9 cellular contexts compared by ENCODE assay signal in the genomic region with DNA sequence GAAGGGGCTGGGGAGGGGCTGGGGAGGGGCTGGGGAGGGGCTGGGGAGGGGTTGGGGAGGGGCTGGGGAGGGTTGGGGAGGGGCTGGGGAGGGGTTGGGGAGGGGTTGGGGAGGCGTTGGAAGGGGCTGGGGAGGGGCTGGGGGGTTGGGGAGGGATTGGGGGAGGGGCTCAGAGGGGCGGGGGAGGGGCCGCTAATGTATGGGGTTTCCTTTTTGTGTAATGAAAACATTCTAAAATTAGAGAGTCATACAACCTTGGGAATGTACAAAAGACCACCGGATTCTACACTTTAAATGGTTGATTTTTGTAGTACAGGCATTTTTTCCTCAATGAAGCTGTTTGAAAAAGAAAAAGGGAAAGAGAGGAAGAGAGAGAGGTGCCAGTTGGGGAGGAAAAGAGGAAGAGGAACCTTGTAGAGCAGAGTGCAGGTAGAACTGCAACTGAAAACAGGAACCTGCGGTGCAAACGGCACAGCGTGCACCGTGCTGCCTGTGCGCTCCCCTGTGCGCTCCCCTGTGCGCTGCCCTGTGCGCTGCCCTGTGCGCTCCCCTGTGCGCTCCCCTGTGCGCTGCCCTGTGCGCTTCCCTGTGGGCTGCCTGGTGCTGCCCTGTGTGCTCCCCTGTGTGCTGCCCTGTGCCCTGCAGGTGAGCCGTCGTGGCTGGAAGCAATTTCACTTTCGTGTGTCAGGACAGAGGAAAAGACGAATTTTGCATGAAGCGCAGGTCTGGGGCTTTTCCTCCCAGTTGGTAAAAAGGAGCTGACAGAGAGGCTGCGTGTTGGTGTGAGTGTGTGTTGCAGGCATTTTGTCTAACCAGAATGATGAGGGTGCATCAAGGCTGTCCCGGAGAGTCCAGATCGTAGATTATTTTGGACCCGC. TPM values are rescaled to one million over a fixed set of nuclear protein-coding genes. Genes with fewer than 3 reads are reported as not detected.
DNase-seq lines count a peak whose midpoint lies in the region; ATAC-seq, FAIRE-seq and TF ChIP-seq lines count a peak whose summit lies in the region.
"Had no signal": no experiment of that assay in that cellular context is flagged by ENCODE, and none has a peak within 500 bp of the region (broad histone marks: within the 10 kb centered on the region; RNA-seq: fewer than 3 reads in every experiment).

No MANE protein-coding gene starts in this region.

- WGBS in A549 (ENCODE audit: missing lambda C conversion rate): 52% methylated on average over 24 of the region's 25 CpGs

- H3K4me3 ChIP-seq in A549: no peak overlapping the region
- peak overlapping the region; percentile 25 for H3K4me3 ChIP-seq in thoracic aorta
- H3K4me3 ChIP-seq: suprapubic skin had no signal

- no peaks in the 10 kb centered on the region for H3K9me3 ChIP-seq in A549
- no peaks in the 10 kb centered on the region for H3K9me3 ChIP-seq in thoracic aorta
- H3K9me3 ChIP-seq: suprapubic skin had no signal

- H3K4me1 ChIP-seq in A549 (0 out of 3 replicates have a peak, but pooled peaks cover 3% of the 10 kb centered on the region), thoracic aorta (ENCODE audit: control insufficient read depth in 1 of 2, low read depth in 2 of 2) (peaks cover 0 to 14% of the 10 kb centered on the region in 2 donors)

- H3K36me3 ChIP-seq in thoracic aorta: no peaks in the 10 kb centered on the region
- H3K36me3 ChIP-seq: suprapubic skin had no signal

- TF ChIP-seq CTCF in A549 (IDR thresholded peaks at IDR 0.05): no peak
- no peak for TF ChIP-seq CTCF in thoracic aorta (IDR thresholded peaks at IDR 0.05)

- FAIRE-seq in A549 (lab: Jason Lieb, UNC): no peak
- no peak for FAIRE-seq in H54 (lab: Jason Lieb, UNC)

- ATAC-seq in A549: peak; percentile 75
- peak; percentile 92 for ATAC-seq in GM19351 (IDR thresholded peaks at IDR 0.05; ENCODE audit: unreplicated experiment)
- no peak for ATAC-seq in thoracic aorta (ENCODE audit: insufficient number of reproducible peaks, low FRiP score, low read depth)

- DNase-seq in A549 (ENCODE audit: low read depth in 1 of 2, low spot score in 1 of 2) (peak in 1 of 2 experiments; percentile 42), KBM-7 (peak; percentile 97), cerebellar cortex (ENCODE audit: low spot score) (peak; percentile 54), thoracic aorta (ENCODE audit: low spot score) (no peak), NCI-H524 treated with DMSO at 0.1 percent for 48 hours (lab: John Stamatoyannopoulos, UW) (no peak), H54 (ENCODE audit: insufficient read length, low spot score) (no peak), glomerular visceral epithelial cell (ENCODE audit: extremely low spot score) (no peak)

- CTCF ChIA-PET in A549 (lab: Yijun Ruan, JAX): no interaction called here

- in situ Hi-C loops in KBM-7 (cut with MboI; ENCODE audit: low pct_unique_long_range_greater_than_20kb, low sequenced_read_pairs): no loop called here

- H3K27me3 ChIP-seq in thoracic aorta (replicated peaks; ENCODE audit: insufficient read depth): no peaks in the 10 kb centered on the region

- TF ChIP-seq POLR2A in A549 (IDR thresholded peaks at IDR 0.05; ENCODE audit: low read length): no peak
- no peak for TF ChIP-seq POLR2A in H54 (IDR thresholded peaks at IDR 0.05; ENCODE audit: low read depth, low read length)

- TF ChIP-seq RAD21 in A549 (conservative IDR thresholded peaks at IDR 0.05 in 1 of 2, IDR thresholded peaks at IDR 0.05 in 1 of 2): no peak

- POLR2A ChIA-PET in A549 (lab: Yijun Ruan, JAX): no interaction called here

- H3K27ac ChIP-seq in A549 (no peak overlapping the region), thoracic aorta (no peak overlapping the region)
- H3K27ac ChIP-seq: suprapubic skin had no signal

- H3K4me2 ChIP-seq in A549: peak overlapping the region; percentile 39; the same call in 1 of the 3 replicates

- TF ChIP-seq EP300 in A549 (IDR thresholded peaks at IDR 0.05): no peak

TF ChIP-seq in A549, 52 proteins besides CTCF, POLR2A, EP300 and RAD21:
- TF ChIP-seq HDAC2 (IDR thresholded peaks at IDR 0.05) (no peak), JUNB (IDR thresholded peaks at IDR 0.05) (no peak), GATA3 (IDR thresholded peaks at IDR 0.05; ENCODE audit: borderline replicate concordance) (no peak), ZC3H11A (IDR thresholded peaks at IDR 0.05) (no peak), SREBF2 (IDR thresholded peaks at IDR 0.05) (no peak), MYC (IDR thresholded peaks at IDR 0.05; ENCODE audit: borderline replicate concordance, low read length) (no peak)
- TF ChIP-seq, protein P1, sequence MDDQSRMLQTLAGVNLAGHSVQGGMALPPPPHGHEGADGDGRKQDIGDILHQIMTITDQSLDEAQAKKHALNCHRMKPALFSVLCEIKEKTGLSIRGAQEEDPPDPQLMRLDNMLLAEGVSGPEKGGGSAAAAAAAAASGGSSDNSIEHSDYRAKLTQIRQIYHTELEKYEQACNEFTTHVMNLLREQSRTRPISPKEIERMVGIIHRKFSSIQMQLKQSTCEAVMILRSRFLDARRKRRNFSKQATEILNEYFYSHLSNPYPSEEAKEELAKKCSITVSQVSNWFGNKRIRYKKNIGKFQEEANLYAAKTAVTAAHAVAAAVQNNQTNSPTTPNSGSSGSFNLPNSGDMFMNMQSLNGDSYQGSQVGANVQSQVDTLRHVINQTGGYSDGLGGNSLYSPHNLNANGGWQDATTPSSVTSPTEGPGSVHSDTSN (IDR thresholded peaks at IDR 0.05): no peak
- TF ChIP-seq, protein P2, sequence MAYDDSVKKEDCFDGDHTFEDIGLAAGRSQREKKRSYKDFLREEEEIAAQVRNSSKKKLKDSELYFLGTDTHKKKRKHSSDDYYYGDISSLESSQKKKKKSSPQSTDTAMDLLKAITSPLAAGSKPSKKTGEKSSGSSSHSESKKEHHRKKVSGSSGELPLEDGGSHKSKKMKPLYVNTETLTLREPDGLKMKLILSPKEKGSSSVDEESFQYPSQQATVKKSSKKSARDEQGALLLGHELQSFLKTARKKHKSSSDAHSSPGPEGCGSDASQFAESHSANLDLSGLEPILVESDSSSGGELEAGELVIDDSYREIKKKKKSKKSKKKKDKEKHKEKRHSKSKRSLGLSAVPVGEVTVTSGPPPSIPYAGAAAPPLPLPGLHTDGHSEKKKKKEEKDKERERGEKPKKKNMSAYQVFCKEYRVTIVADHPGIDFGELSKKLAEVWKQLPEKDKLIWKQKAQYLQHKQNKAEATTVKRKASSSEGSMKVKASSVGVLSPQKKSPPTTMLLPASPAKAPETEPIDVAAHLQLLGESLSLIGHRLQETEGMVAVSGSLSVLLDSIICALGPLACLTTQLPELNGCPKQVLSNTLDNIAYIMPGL (CRISPR knock-in tag; IDR thresholded peaks at IDR 0.05; ENCODE audit: borderline replicate concordance): no peak

RNA-seq across cellular contexts. Expression of a gene that starts 40.8 kb away (rescaled TPM):
- 1.4 and 1.7 TPM in 2 replicates for polyA plus RNA-seq in A549 (2011; rRNA removed)
- polyA plus RNA-seq in A549 (2012; cell fraction: cytosol; rRNA removed): 14.5 and 17.2 TPM in 2 replicates
- 16.1 and 23.0 TPM in 2 replicates for polyA plus RNA-seq in A549 (2012; cell fraction: nucleus; rRNA removed)
- polyA plus RNA-seq in A549 (2017; fragmentation: RNase III; extraction: RNeasy Plus Mini Kit Qiagen cat#74134 plus additional on column Dnase treatment): 6.4 to 9.2 TPM (median 8.7 TPM) in 3 replicates
- 0.58 and 1.9 TPM in 2 replicates for polyA minus RNA-seq in A549 (2011; rRNA and poly(A)+ RNA removed)
- 100 to 1,000 TPM; 141 to 180 TPM for total RNA-seq in thoracic aorta

Comparison
In these comparisons a context has a peak if more than half of its experiments do, and no peak if none do; other contexts are left out.
1. DNase-seq: peak in KBM-7 (single experiment) and cerebellar cortex (single experiment); none in thoracic aorta (single experiment), NCI-H524 treated with DMSO at 0.1 percent for 48 hours (single experiment), H54 (single experiment) and glomerular visceral epithelial cell (single experiment).